21 cellular contexts compared by ENCODE assay signal in the genomic region with DNA sequence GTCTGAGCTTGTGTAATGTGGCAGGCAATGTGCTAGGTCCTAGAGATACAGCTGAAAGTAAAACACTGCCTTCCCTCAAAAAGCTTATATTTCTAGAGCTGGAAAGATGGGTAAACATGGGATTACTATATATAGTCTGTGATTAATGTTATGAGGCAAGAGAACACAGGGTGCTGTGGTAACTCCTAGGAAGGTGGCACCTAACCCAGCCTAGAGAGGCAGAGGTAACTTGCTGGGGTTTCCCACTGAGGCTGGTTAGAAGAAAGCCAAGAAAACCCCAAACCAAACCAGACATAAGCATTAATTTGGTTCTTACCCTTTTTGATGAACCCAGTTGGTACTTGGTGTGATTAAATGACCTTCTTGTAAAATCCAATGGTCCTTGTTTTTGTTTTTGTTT.
"Had no signal": no experiment of that assay in that cellular context is flagged by ENCODE, and none has a peak within 500 bp of the region (broad histone marks: within the 10 kb centered on the region; RNA-seq: fewer than 3 reads in every experiment).

No MANE protein-coding gene starts in this region.

- FAIRE-seq: urothelium cell line had no signal

- DNase-seq: stimulated activated CD4-positive, alpha-beta T cell treated with anti-CD3 and anti-CD28 coated beads, Interleukin-2, amount 100 ng/mL, for 48 hours; stimulated activated CD4-positive, alpha-beta T cell treated with anti-CD3 and anti-CD28 coated beads, Interleukin-4, amount 100 ng/mL, for 1 hour; stimulated activated CD4-positive, alpha-beta T cell treated with anti-CD3 and anti-CD28 coated beads, Interleukin-4, amount 100 ng/mL, for 24 hours; stimulated activated CD4-positive, alpha-beta T cell treated with anti-CD3 and anti-CD28 coated beads, Interleukin-4, amount 100 ng/mL, for 4 hours; stimulated activated CD8-positive, alpha-beta memory T cell treated with anti-CD3 and anti-CD28 coated beads, Interleukin-4, amount 100 ng/mL, for 48 hours; stimulated activated naive B cell treated with anti-CD40 and anti-IgM and Interleukin-4, amounts not matched to agents 10 μg/mL and 1 μg/mL and 100 μg/mL, for 72 hours; stimulated activated naive CD4-positive, alpha-beta T cell; stimulated activated naive CD4-positive, alpha-beta T cell treated with Interleukin-2 at 50 U/mL for 16 hours; stimulated activated naive CD8-positive, alpha-beta T cell treated with anti-CD3 and anti-CD28 coated beads, Interleukin-15, amount 100 ng/mL, for 72 hours; stimulated activated naive CD8-positive, alpha-beta T cell treated with anti-CD3 and anti-CD28 coated beads, Interleukin-15, Interleukin-2, amounts not matched to agents 100 U/mL and 50 U/mL, for 24 hours; stomach; substantia nigra; testis; thyroid gland; tibial artery; transverse colon; trophoblast cell; upper lobe of left lung; upper lobe of right lung; uterus had no signal
